Comparison of ENCODE assay signal across 9 cellular contexts in genomic region chr2:175187378-175187777, GRCh38. TPM values are rescaled to one million over a fixed set of nuclear protein-coding genes. Genes with fewer than 3 reads are reported as not detected.
DNase-seq lines count a peak whose midpoint lies in the region; ATAC-seq and TF ChIP-seq lines count a peak whose summit lies in the region.
"Had no signal": no experiment of that assay in that cellular context is flagged by ENCODE, and none has a peak within 500 bp of the region (broad histone marks: within the 10 kb centered on the region; RNA-seq: fewer than 3 reads in every experiment).

No MANE protein-coding gene starts in this region.

- ATAC-seq in memory B cell (ENCODE audit: low read depth): peak; percentile 43

- no peaks in the 10 kb centered on the region for H3K36me3 ChIP-seq in neuronal stem cell (replicated peaks in 1 of 2; ENCODE audit: control insufficient read depth in 2 of 2, insufficient read depth in 2 of 2, low read length in 2 of 2)

- H3K9ac ChIP-seq in neuronal stem cell (ENCODE audit: low read depth, low read length, poor library complexity): no peak overlapping the region

- no peak overlapping the region for H4K8ac ChIP-seq in neuronal stem cell (ENCODE audit: low read depth, low read length)

- H3K23ac ChIP-seq in neuronal stem cell (ENCODE audit: low read depth, low read length, poor library complexity): no peak overlapping the region

- no peak overlapping the region for H2BK120ac ChIP-seq in neuronal stem cell (ENCODE audit: low read depth, low read length)

- no peak overlapping the region for H2AK5ac ChIP-seq in neuronal stem cell (ENCODE audit: low read depth, low read length)

- H3K27ac ChIP-seq in neuronal stem cell (replicated peaks; ENCODE audit: low read length): no peak overlapping the region

- no peak overlapping the region for H3K4ac ChIP-seq in neuronal stem cell (ENCODE audit: low read length)

- WGBS in neuronal stem cell (ENCODE audit: extremely low coverage in 2 of 2, insufficient read length in 2 of 2, insufficient replicate concordance in 1 of 2), 2 donors: no CpG with 5 or more reads among the region's 1 CpG

- H3K9me3 Mint-ChIP-seq in HFFc6 (peaks cover 8% of the 10 kb centered on the region), memory B cell (peaks cover 2% of the 10 kb centered on the region)
- H3K9me3 Mint-ChIP-seq: neural crest cell had no signal

- no peak overlapping the region for H3K27ac Mint-ChIP-seq in HFFc6
- H3K27ac Mint-ChIP-seq in memory B cell: no peak overlapping the region

- no peaks in the 10 kb centered on the region for H3K79me1 ChIP-seq in neuronal stem cell (ENCODE audit: low read depth, low read length)

- TF ChIP-seq CTCF in HFFc6 (IDR thresholded peaks at IDR 0.05): peak; percentile 60

- H3K27me3 Mint-ChIP-seq in HFFc6 (ENCODE audit: insufficient read depth) (peaks cover 5% of the 10 kb centered on the region), memory B cell (peaks cover 13% of the 10 kb centered on the region)

- H3K4me2 ChIP-seq in neuronal stem cell (ENCODE audit: insufficient read depth, low read length, poor library complexity, severe bottlenecking): no peak overlapping the region

- H3K27me3 ChIP-seq in neuronal stem cell (ENCODE audit: control insufficient read depth in 3 of 3, insufficient read depth in 3 of 3, low read depth in 1 of 3, low read length in 3 of 3): peaks cover 0 to 3% (median 0%) of the 10 kb centered on the region in 3 experiments

- no peak overlapping the region for H3K14ac ChIP-seq in neuronal stem cell (ENCODE audit: low read length)

- H2AFZ ChIP-seq in neuronal stem cell (ENCODE audit: low read length): no peak overlapping the region

- no peak overlapping the region for H4K91ac ChIP-seq in neuronal stem cell (ENCODE audit: low read depth, low read length, poor library complexity)

- H3K4me3 Mint-ChIP-seq in HFFc6: no peak overlapping the region
- no peak overlapping the region for H3K4me3 Mint-ChIP-seq in memory B cell
- H3K4me3 Mint-ChIP-seq: neural crest cell had no signal

- DNase-seq in SIG-M5 treated with dmso at 0.1 percent for 504 hours (lab: John Stamatoyannopoulos, UW; ENCODE audit: unreplicated experiment): peak; percentile 69
- DNase-seq in SIG-M5 (lab: John Stamatoyannopoulos, UW): no peak
- DNase-seq in HFFc6: peak; percentile 50
- DNase-seq in SKM-1 treated with dmso at 0.1 percent for 144 hours (lab: John Stamatoyannopoulos, UW; ENCODE audit: unreplicated experiment): peak; percentile 23
- DNase-seq in memory B cell (ENCODE audit: low spot score in 2 of 2): no peak
- DNase-seq in stimulated activated CD4-positive, alpha-beta T cell treated with anti-CD3 and anti-CD28 coated beads, Interleukin-12 subunit alpha, Interleukin-12 subunit beta, amount 100 ng/mL, for 4 hours: no peak
- no peak for DNase-seq in neuronal stem cell (ENCODE audit: low spot score)
- no peak for DNase-seq in stimulated activated CD4-positive, alpha-beta T cell treated with anti-CD3 and anti-CD28 coated beads, Interleukin-4, amount 100 ng/mL, for 4 hours

- no peaks in the 10 kb centered on the region for H3K4me1 ChIP-seq in neuronal stem cell (ENCODE audit: control insufficient read depth in 2 of 2, insufficient read depth in 1 of 2, low read depth in 1 of 2, low read length in 2 of 2)

- no peak overlapping the region for H3K4me3 ChIP-seq in neuronal stem cell (ENCODE audit: low read length in 2 of 2)

- H2BK5ac ChIP-seq in neuronal stem cell (ENCODE audit: low read length): no peak overlapping the region

- H3K4me1 Mint-ChIP-seq in HFFc6 (ENCODE audit: low read depth): no peaks in the 10 kb centered on the region
- no peaks in the 10 kb centered on the region for H3K4me1 Mint-ChIP-seq in memory B cell
- H3K4me1 Mint-ChIP-seq: neural crest cell had no signal

- peaks cover 0 to 2% of the 10 kb centered on the region in 2 donors for H3K9me3 ChIP-seq in neuronal stem cell (replicated peaks in 1 of 2; ENCODE audit: control insufficient read depth in 2 of 2, insufficient read depth in 1 of 2, low read depth in 1 of 2, low read length in 2 of 2)

- H3K18ac ChIP-seq in neuronal stem cell (ENCODE audit: low read length): no peak overlapping the region

- no peak overlapping the region for H2BK12ac ChIP-seq in neuronal stem cell (ENCODE audit: low read length)

- H3K36me3 Mint-ChIP-seq in HFFc6 (ENCODE audit: low read depth) (no peaks in the 10 kb centered on the region), memory B cell (peaks cover 3% of the 10 kb centered on the region)

- no peak overlapping the region for H2BK15ac ChIP-seq in neuronal stem cell (ENCODE audit: low read length)

RNA-seq across cellular contexts. Expression of gene ATP5MC3, which starts 5.9 kb away (rescaled TPM):
- 100 to 1,000 TPM; 291 to 313 (median 301) TPM for total RNA-seq in HFFc6 (2021; fragmentation: NEBNext Ultra II Directional; extraction: Animal tissue kit (Norgen Biotek cat#: 25700))
- polyA plus RNA-seq in neuronal stem cell (2013, experiment 1 of 2): 318 TPM
- polyA plus RNA-seq in neuronal stem cell (2013, experiment 2 of 2): 288 TPM

RNA-seq across cellular contexts. Expression of gene ATF2, which starts 19.4 kb away (rescaled TPM):
- total RNA-seq in HFFc6 (2021; fragmentation: NEBNext Ultra II Directional; extraction: Animal tissue kit (Norgen Biotek cat#: 25700)): 10 to 100 TPM; 34.1 to 43.9 (median 38.2) TPM
- 64.3 TPM for polyA plus RNA-seq in neuronal stem cell (2013, experiment 1 of 2)
- polyA plus RNA-seq in neuronal stem cell (2013, experiment 2 of 2): 69.0 TPM

Comparison
In these comparisons a context has a peak if more than half of its experiments do, and no peak if none do; other contexts are left out.
1. DNase-seq: peak in SIG-M5 treated with dmso at 0.1 percent for 504 hours (single experiment), HFFc6 (single experiment) and SKM-1 treated with dmso at 0.1 percent for 144 hours (single experiment); none in SIG-M5 (single experiment), memory B cell (0 of 2), stimulated activated CD4-positive, alpha-beta T cell treated with anti-CD3 and anti-CD28 coated beads, Interleukin-12 subunit alpha, Interleukin-12 subunit beta, amount 100 ng/mL, for 4 hours (single experiment), neuronal stem cell (single experiment) and stimulated activated CD4-positive, alpha-beta T cell treated with anti-CD3 and anti-CD28 coated beads, Interleukin-4, amount 100 ng/mL, for 4 hours (0 of 2).